In genomic region chr15:71329041-71329440, GRCh38 we compare ENCODE assay signal across 10 cellular contexts.
DNase-seq lines count a peak whose midpoint lies in the region; ATAC-seq and TF ChIP-seq lines count a peak whose summit lies in the region.
"Had no signal": no experiment of that assay in that cellular context is flagged by ENCODE, and none has a peak within 500 bp of the region (broad histone marks: within the 10 kb centered on the region; RNA-seq: fewer than 3 reads in every experiment).

No MANE protein-coding gene starts in this region.

- intact Hi-C loops in ascending aorta (cut with DNase I) (loop anchor here (1.0 to 5.0 kb wide), 4 partner anchors 34 to 247 kb away; partner anchors contain the start of gene THSD4), upper lobe of right lung (cut with DNase I) (no loop called here)

- H3K9me3 ChIP-seq in ascending aorta (no peaks in the 10 kb centered on the region), muscle layer of duodenum (ENCODE audit: control insufficient read depth in 1 of 2, low read length in 2 of 2) (no peaks in the 10 kb centered on the region), upper lobe of right lung (no peaks in the 10 kb centered on the region)
- H3K9me3 ChIP-seq in effector memory CD4-positive, alpha-beta T cell (ENCODE audit: control insufficient read depth, low read length), result no peaks in the 10 kb centered on the region

- TF ChIP-seq CTCF in ascending aorta (IDR thresholded peaks at IDR 0.05) (no peak), foreskin keratinocyte (conservative IDR thresholded peaks at IDR 0.05) (no peak), upper lobe of right lung (IDR thresholded peaks at IDR 0.05) (no peak)

- H3K27me3 ChIP-seq in ascending aorta (no peaks in the 10 kb centered on the region), foreskin keratinocyte (no peaks in the 10 kb centered on the region), muscle layer of duodenum (ENCODE audit: low read depth, low read length) (no peaks in the 10 kb centered on the region), upper lobe of right lung (no peaks in the 10 kb centered on the region)
- no peaks in the 10 kb centered on the region for H3K27me3 ChIP-seq in effector memory CD4-positive, alpha-beta T cell (replicated peaks; ENCODE audit: control insufficient read depth, insufficient read depth, low read length, poor library complexity, severe bottlenecking)

- peaks cover 5 to 59% of the 10 kb centered on the region in 2 donors for H3K4me1 ChIP-seq in ascending aorta
- H3K4me1 ChIP-seq in foreskin keratinocyte, result peaks cover 14% of the 10 kb centered on the region
- H3K4me1 ChIP-seq in muscle layer of duodenum (ENCODE audit: control insufficient read depth in 1 of 2, insufficient read depth in 2 of 2, low read length in 2 of 2), result peaks cover 0 to 15% of the 10 kb centered on the region in 2 donors
- H3K4me1 ChIP-seq in upper lobe of right lung, result peaks cover 5% of the 10 kb centered on the region
- no peaks in the 10 kb centered on the region for H3K4me1 ChIP-seq in effector memory CD4-positive, alpha-beta T cell (ENCODE audit: control insufficient read depth, insufficient read depth, low read length, poor library complexity, severe bottlenecking)

- H3K27ac ChIP-seq in ascending aorta (peak overlapping the region; percentile 91 to 92), foreskin keratinocyte (peak overlapping the region; percentile 61), muscle layer of duodenum (ENCODE audit: low read length) (peak overlapping the region; percentile 70), upper lobe of right lung (no peak overlapping the region)
- no peak overlapping the region for H3K27ac ChIP-seq in effector memory CD4-positive, alpha-beta T cell (ENCODE audit: insufficient read depth, low read length, poor library complexity, severe bottlenecking)

- H3K4me3 ChIP-seq in ascending aorta (no peak overlapping the region), muscle layer of duodenum (ENCODE audit: low read depth in 1 of 2, low read length in 2 of 2) (no peak overlapping the region), upper lobe of right lung (no peak overlapping the region)
- H3K4me3 ChIP-seq in effector memory CD4-positive, alpha-beta T cell (ENCODE audit: insufficient read depth, low read depth, low read length, poor library complexity, severe bottlenecking), result no peak overlapping the region

- H3K36me3 ChIP-seq in ascending aorta (no peaks in the 10 kb centered on the region), muscle layer of duodenum (ENCODE audit: control insufficient read depth in 1 of 2, insufficient read depth in 2 of 2, low read length in 2 of 2) (no peaks in the 10 kb centered on the region), upper lobe of right lung (no peaks in the 10 kb centered on the region)
- H3K36me3 ChIP-seq in effector memory CD4-positive, alpha-beta T cell (ENCODE audit: control insufficient read depth, insufficient read depth, low read length), result no peaks in the 10 kb centered on the region

- ATAC-seq in foreskin keratinocyte, result no peak
- ATAC-seq in upper lobe of right lung, result peak; percentile 41

- DNase-seq in ascending aorta (ENCODE audit: low spot score in 2 of 2) (peak; percentile 26 to 88), foreskin keratinocyte (peak in 1 of 2 donors; percentile 9), upper lobe of right lung (no peak), NCI-H2029 (lab: John Stamatoyannopoulos, UW) (no peak), NCI-H1930 (lab: John Stamatoyannopoulos, UW) (no peak)
- DNase-seq in effector memory CD4-positive, alpha-beta T cell, result no peak
- DNase-seq: Karpas-422, NCI-H446, posterior cingulate gyrus had no signal

Comparison
In these comparisons a context has a peak if more than half of its experiments do, and no peak if none do; other contexts are left out.
1. DNase-seq: peak in ascending aorta (2 of 2); none in upper lobe of right lung (single experiment), effector memory CD4-positive, alpha-beta T cell (0 of 3), NCI-H2029 (single experiment) and NCI-H1930 (0 of 2).
2. H3K27ac ChIP-seq: peak in ascending aorta (2 of 2), foreskin keratinocyte (single experiment) and muscle layer of duodenum (single experiment); none in upper lobe of right lung (single experiment) and effector memory CD4-positive, alpha-beta T cell (single experiment).